Comparison of ENCODE assay signal across 9 cellular contexts in the genomic region with DNA sequence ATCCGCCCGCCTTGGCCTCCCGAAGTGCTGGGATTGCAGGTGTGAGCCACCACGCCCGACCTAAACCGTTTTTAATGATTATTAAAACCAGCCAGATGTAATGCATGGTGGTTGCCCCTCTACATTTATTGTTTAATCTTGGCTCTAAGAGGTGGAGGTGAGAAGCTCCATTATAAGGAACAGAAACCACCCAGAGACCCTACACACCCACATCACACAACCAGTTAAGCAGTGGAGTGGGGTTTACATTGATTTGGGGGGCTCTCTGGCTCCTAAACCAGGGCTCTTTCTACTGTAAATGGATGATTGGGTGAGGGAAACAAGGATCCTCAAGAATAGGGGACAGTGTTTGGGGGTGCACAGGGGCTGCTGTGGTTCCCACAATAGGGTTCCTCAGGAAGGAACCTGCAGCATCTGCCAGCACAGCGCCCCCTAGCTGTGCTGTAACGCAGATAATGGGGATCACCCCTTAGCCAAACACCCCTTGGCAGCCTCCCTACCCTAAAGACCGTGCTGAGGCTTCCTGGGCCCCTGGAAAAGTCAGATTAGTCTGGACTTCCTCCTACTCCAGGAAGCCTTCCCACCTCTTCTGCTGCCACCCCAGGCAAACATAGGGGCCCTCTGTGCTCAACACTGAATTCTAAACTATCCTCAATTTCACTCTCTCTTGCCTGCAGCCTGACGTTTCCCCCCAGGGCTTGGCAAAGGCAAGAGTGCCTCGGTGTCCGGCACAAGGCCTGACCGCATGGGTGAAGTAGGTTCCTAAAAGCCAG. TPM values are rescaled to one million over a fixed set of nuclear protein-coding genes. Genes with fewer than 3 reads are reported as not detected.
DNase-seq lines count a peak whose midpoint lies in the region; ATAC-seq and TF ChIP-seq lines count a peak whose summit lies in the region.
"Had no signal": no experiment of that assay in that cellular context is flagged by ENCODE, and none has a peak within 500 bp of the region (broad histone marks: within the 10 kb centered on the region; RNA-seq: fewer than 3 reads in every experiment).

No MANE protein-coding gene starts in this region.

- no peak overlapping the region for H3K27ac Mint-ChIP-seq in activated CD4-positive, alpha-beta T cell treated with anti-CD3 and anti-CD28 coated beads for 36 hours

- no peak overlapping the region for H3K27ac ChIP-seq in coronary artery
- H3K27ac ChIP-seq in muscle layer of duodenum (ENCODE audit: low read length): peak overlapping the region; percentile 8

- peak; percentile 60 for TF ChIP-seq CTCF in coronary artery (IDR thresholded peaks at IDR 0.05)

- DNase-seq in Ammon's horn (ENCODE audit: low spot score) (peak; percentile 71), HT-29 (ENCODE audit: low spot score) (peak; percentile 55), coronary artery (ENCODE audit: low spot score) (no peak), superior temporal gyrus (ENCODE audit: extremely low spot score) (peak; percentile 73), islet precursor cell (no peak), NCI-H1694 (lab: John Stamatoyannopoulos, UW) (no peak)
- DNase-seq in activated CD4-positive, alpha-beta T cell treated with anti-CD3 and anti-CD28 coated beads for 36 hours: peak; percentile 77

- no peaks in the 10 kb centered on the region for H3K27me3 ChIP-seq in muscle layer of duodenum (ENCODE audit: low read depth, low read length)

- H3K9me3 ChIP-seq in muscle layer of duodenum (ENCODE audit: control insufficient read depth in 1 of 2, low read length in 2 of 2): no peaks in the 10 kb centered on the region
- H3K9me3 ChIP-seq: HAP-1 had no signal

- peaks cover 13% of the 10 kb centered on the region for H3K27me3 Mint-ChIP-seq in activated CD4-positive, alpha-beta T cell treated with anti-CD3 and anti-CD28 coated beads for 36 hours

- H3K9me3 Mint-ChIP-seq in activated CD4-positive, alpha-beta T cell treated with anti-CD3 and anti-CD28 coated beads for 36 hours (ENCODE audit: low read depth): no peaks in the 10 kb centered on the region

- no peaks in the 10 kb centered on the region for H3K36me3 Mint-ChIP-seq in activated CD4-positive, alpha-beta T cell treated with anti-CD3 and anti-CD28 coated beads for 36 hours (ENCODE audit: low read depth)

- H3K36me3 ChIP-seq in muscle layer of duodenum (ENCODE audit: control insufficient read depth in 1 of 2, insufficient read depth in 2 of 2, low read length in 2 of 2): peaks cover 11 to 28% of the 10 kb centered on the region in 2 donors

- H3K4me3 Mint-ChIP-seq in activated CD4-positive, alpha-beta T cell treated with anti-CD3 and anti-CD28 coated beads for 36 hours: no peak overlapping the region

- CTCF ChIA-PET in activated CD4-positive, alpha-beta T cell treated with anti-CD3 and anti-CD28 coated beads for 36 hours (lab: Charles Lee): interaction anchor here (0.6 to 4.0 kb wide), 11 partner anchors 11 to 411 kb away, joined by 3 to 27 read pairs (median 4); partner anchors contain the start of gene KCTD17

- peaks cover 13 to 36% of the 10 kb centered on the region in 2 donors for H3K4me1 ChIP-seq in muscle layer of duodenum (ENCODE audit: control insufficient read depth in 1 of 2, insufficient read depth in 2 of 2, low read length in 2 of 2)

- H3K4me1 Mint-ChIP-seq in activated CD4-positive, alpha-beta T cell treated with anti-CD3 and anti-CD28 coated beads for 36 hours: peaks cover 4% of the 10 kb centered on the region

- ATAC-seq in activated CD4-positive, alpha-beta T cell treated with anti-CD3 and anti-CD28 coated beads for 36 hours: peak; percentile 55

- no peak overlapping the region for H3K4me3 ChIP-seq in coronary artery
- H3K4me3 ChIP-seq in muscle layer of duodenum (ENCODE audit: low read depth in 1 of 2, low read length in 2 of 2): no peak overlapping the region
- H3K4me3 ChIP-seq: HAP-1 had no signal

- intact Hi-C loops in activated CD4-positive, alpha-beta T cell treated with anti-CD3 and anti-CD28 coated beads for 36 hours (cut with DNase I, micrococcal nuclease): no loop called here

- POLR2A ChIA-PET in activated CD4-positive, alpha-beta T cell treated with anti-CD3 and anti-CD28 coated beads for 36 hours (lab: Charles Lee): no interaction called here

RNA-seq across cellular contexts. Expression of gene MPST, which starts 2.4 kb away (rescaled TPM):
- total RNA-seq in HT-29 (2014; rRNA removed; shearing (Covaris generic)): 211 and 220 TPM in 2 replicates
- 10 to 100 TPM; 10.6 to 11.0 TPM for total RNA-seq in activated CD4-positive, alpha-beta T cell treated with anti-CD3 and anti-CD28 coated beads for 36 hours

RNA-seq across cellular contexts. Expression of gene TST, which starts 2.6 kb away (rescaled TPM):
- 165 and 167 TPM in 2 replicates for total RNA-seq in HT-29 (2014; rRNA removed; shearing (Covaris generic))
- total RNA-seq in activated CD4-positive, alpha-beta T cell treated with anti-CD3 and anti-CD28 coated beads for 36 hours: 1 to 10 TPM; 1.8 to 2.1 TPM

RNA-seq across cellular contexts. Expression of gene KCTD17, which starts 29.6 kb away (rescaled TPM):
- total RNA-seq in HT-29 (2014; rRNA removed; shearing (Covaris generic)): 5.5 and 11.1 TPM in 2 replicates
- total RNA-seq in activated CD4-positive, alpha-beta T cell treated with anti-CD3 and anti-CD28 coated beads for 36 hours: 10 to 100 TPM; 32.5 to 36.8 TPM

Comparison
In these comparisons a context has a peak if more than half of its experiments do, and no peak if none do; other contexts are left out.
1. DNase-seq: peak in Ammon's horn (single experiment), HT-29 (single experiment), activated CD4-positive, alpha-beta T cell treated with anti-CD3 and anti-CD28 coated beads for 36 hours (single experiment) and superior temporal gyrus (single experiment); none in coronary artery (single experiment), islet precursor cell (single experiment) and NCI-H1694 (single experiment).
2. RNA of gene MPST, which starts 2.4 kb away (total RNA-seq): 211 to 220 TPM in HT-29; 10.6 to 11.0 TPM in activated CD4-positive, alpha-beta T cell treated with anti-CD3 and anti-CD28 coated beads for 36 hours; every median in the first group is over 10 times any median in the second.
3. RNA of gene TST, which starts 2.6 kb away (total RNA-seq): 165 to 167 TPM in HT-29; 1.8 to 2.1 TPM in activated CD4-positive, alpha-beta T cell treated with anti-CD3 and anti-CD28 coated beads for 36 hours; every median in the first group is over 10 times any median in the second.